ENCODE assay signal across 1 cellular context in the genomic region with DNA sequence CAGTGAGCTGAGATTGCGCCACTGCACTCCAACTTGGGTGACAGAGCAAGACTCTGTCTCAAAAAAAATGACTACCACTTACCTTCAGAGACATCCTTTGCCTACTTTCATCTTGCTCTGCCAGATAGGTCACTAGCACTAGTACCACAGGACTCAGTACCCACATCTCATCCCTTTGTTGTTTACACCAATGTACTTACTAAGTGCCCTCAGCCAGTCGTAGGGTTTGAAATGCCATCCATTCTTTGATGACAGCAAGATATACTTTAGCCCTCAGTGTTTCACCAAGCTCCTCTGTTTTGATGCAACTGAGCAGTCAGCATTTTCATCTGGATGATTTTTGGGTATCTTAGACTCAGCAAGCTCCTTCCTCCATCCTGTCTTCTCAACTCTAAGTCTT.
A peak's percentile ranks its signal among the peaks of the same experiment; 100 is the strongest.
TF ChIP-seq lines count a peak whose summit lies in the region.

No MANE protein-coding gene starts in this region.

TF ChIP-seq in HepG2, 621 proteins besides CTCF, POLR2A, EP300 and RAD21:
- no peak for TF ChIP-seq ZFAT (CRISPR knock-in tag; conservative IDR thresholded peaks at IDR 0.05)
- no peak for TF ChIP-seq ISX (CRISPR knock-in tag; conservative IDR thresholded peaks at IDR 0.05)
- 0 out of 2 replicates have a peak, but pooled peaks have one; percentile 3 for TF ChIP-seq MAFF (IDR thresholded peaks at IDR 0.05; ENCODE audit: low read depth, low read length)
- TF ChIP-seq, protein P1, sequence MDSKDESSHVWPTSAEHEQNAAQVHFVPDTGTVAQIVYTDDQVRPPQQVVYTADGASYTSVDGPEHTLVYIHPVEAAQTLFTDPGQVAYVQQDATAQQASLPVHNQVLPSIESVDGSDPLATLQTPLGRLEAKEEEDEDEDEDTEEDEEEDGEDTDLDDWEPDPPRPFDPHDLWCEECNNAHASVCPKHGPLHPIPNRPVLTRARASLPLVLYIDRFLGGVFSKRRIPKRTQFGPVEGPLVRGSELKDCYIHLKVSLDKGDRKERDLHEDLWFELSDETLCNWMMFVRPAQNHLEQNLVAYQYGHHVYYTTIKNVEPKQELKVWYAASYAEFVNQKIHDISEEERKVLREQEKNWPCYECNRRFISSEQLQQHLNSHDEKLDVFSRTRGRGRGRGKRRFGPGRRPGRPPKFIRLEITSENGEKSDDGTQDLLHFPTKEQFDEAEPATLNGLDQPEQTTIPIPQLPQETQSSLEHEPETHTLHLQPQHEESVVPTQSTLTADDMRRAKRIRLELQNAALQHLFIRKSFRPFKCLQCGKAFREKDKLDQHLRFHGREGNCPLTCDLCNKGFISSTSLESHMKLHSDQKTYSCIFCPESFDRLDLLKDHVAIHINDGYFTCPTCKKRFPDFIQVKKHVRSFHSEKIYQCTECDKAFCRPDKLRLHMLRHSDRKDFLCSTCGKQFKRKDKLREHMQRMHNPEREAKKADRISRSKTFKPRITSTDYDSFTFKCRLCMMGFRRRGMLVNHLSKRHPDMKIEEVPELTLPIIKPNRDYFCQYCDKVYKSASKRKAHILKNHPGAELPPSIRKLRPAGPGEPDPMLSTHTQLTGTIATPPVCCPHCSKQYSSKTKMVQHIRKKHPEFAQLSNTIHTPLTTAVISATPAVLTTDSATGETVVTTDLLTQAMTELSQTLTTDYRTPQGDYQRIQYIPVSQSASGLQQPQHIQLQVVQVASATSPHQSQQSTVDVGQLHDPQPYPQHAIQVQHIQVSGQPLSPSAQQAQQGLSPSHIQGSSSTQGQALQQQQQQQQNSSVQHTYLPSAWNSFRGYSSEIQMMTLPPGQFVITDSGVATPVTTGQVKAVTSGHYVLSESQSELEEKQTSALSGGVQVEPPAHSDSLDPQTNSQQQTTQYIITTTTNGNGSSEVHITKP (CRISPR knock-in tag; IDR thresholded peaks at IDR 0.05; ENCODE audit: low read depth), result no peak
TF ChIP-seq in HepG2: peak in this region for 1.
